ENCODE assay signal across 1 cellular context in the genomic region with DNA sequence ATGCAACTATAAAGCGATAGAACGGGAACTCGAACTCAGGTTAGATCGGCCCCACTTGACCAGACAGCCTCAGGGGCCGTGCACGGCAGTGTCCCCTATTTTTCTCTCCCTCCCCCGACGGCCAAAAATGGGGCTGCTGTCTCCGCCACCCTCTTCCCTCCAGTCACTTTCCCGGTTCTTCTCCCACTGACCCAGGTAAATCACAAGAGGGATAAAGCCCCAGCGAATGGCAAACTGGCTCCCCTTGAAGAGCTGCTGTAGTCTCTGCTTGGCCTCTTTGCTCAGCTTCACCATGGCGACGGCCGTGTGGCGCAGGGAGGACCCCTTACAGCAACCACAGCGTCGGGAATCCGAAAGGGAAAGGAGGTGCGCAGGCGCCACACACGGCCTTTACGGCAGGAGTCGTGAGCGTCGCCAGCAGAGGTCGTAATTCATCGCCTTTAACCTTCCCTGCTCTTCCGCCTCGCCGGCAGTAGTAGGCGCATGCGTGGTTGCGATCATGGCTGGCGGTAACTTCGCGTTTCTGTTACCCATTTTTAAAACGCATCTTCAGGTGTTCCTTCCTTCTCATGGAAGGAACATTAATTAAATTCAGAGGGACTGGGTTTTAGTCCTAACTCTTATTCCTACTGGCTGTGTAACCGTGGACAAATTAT.
TF ChIP-seq lines count a peak whose summit lies in the region.

Gene TOMM7 (minus strand): TSS at position 364 of the 656 bp plus-strand sequence. CDS start 70 bp downstream, at position 294.

TF ChIP-seq in GM12878, 131 proteins besides CTCF, POLR2A, EP300 and RAD21 (continued from another document and continues in another):
- TF ChIP-seq PKNOX1 (IDR thresholded peaks at IDR 0.05) (no peak), POLR2AphosphoS2 (IDR thresholded peaks at IDR 0.05; ENCODE audit: low read depth, low read length) (peak; percentile 48; the same call in 1 of the 2 replicates), BHLHE40 (IDR thresholded peaks at IDR 0.05; ENCODE audit: borderline replicate concordance in 1 of 2, low read depth in 2 of 2, low read length in 1 of 2) (peak in 1 of 2 experiments; percentile 14; a peak in 1 of 4 replicates), NRF1 (conservative IDR thresholded peaks at IDR 0.05; ENCODE audit: low read depth, low read length) (peak; percentile 78), TCF7 (IDR thresholded peaks at IDR 0.05; ENCODE audit: borderline replicate concordance) (no peak), SRF (IDR thresholded peaks at IDR 0.05; ENCODE audit: low read depth in 2 of 2, low read length in 2 of 2) (peak in 1 of 2 experiments; percentile 65; a peak in 1 of 4 replicates), GABPA (IDR thresholded peaks at IDR 0.05; ENCODE audit: low read depth) (no peak), PML (IDR thresholded peaks at IDR 0.05; ENCODE audit: low read length) (peak; percentile 77; the same call in 1 of the 2 replicates), SUPT20H (IDR thresholded peaks at IDR 0.05; ENCODE audit: borderline replicate concordance, control insufficient read depth, low read depth, low read length) (no peak), FOXM1 (IDR thresholded peaks at IDR 0.05; ENCODE audit: low read depth, low read length) (no peak), HSF1 (IDR thresholded peaks at IDR 0.05; ENCODE audit: low read depth, low read length) (0 out of 2 replicates have a peak, but pooled peaks have one; percentile 60), SP1 (IDR thresholded peaks at IDR 0.05; ENCODE audit: low read depth, low read length) (no peak), ZBTB11 (CRISPR knock-in tag; IDR thresholded peaks at IDR 0.05) (no peak), NFXL1 (IDR thresholded peaks at IDR 0.05; ENCODE audit: borderline replicate concordance) (no peak), IKZF2 (IDR thresholded peaks at IDR 0.05) (peak; percentile 16 to 62; a peak in 1 of 4 replicates), SREBF1 (IDR thresholded peaks at IDR 0.05; ENCODE audit: low read length) (no peak), USF2 (IDR thresholded peaks at IDR 0.05; ENCODE audit: borderline replicate concordance, low read depth, low read length) (no peak), YY1 (IDR thresholded peaks at IDR 0.05; ENCODE audit: low read depth, low read length) (peak; percentile 76; the same call in 1 of the 2 replicates), HCFC1 (IDR thresholded peaks at IDR 0.05; ENCODE audit: low read length) (peak; percentile 60; the same call in 1 of the 2 replicates), POLR2AphosphoS5 (IDR thresholded peaks at IDR 0.05; ENCODE audit: low read length) (peak; percentile 90), RELB (IDR thresholded peaks at IDR 0.05; ENCODE audit: low read depth) (peak; percentile 37; the same call in 1 of the 2 replicates), FOS (IDR thresholded peaks at IDR 0.05; ENCODE audit: borderline replicate concordance, extremely low read depth, insufficient read length) (no peak), E2F4 (IDR thresholded peaks at IDR 0.05; ENCODE audit: low read depth, low read length) (peak; percentile 62)
- TF ChIP-seq, protein P1, sequence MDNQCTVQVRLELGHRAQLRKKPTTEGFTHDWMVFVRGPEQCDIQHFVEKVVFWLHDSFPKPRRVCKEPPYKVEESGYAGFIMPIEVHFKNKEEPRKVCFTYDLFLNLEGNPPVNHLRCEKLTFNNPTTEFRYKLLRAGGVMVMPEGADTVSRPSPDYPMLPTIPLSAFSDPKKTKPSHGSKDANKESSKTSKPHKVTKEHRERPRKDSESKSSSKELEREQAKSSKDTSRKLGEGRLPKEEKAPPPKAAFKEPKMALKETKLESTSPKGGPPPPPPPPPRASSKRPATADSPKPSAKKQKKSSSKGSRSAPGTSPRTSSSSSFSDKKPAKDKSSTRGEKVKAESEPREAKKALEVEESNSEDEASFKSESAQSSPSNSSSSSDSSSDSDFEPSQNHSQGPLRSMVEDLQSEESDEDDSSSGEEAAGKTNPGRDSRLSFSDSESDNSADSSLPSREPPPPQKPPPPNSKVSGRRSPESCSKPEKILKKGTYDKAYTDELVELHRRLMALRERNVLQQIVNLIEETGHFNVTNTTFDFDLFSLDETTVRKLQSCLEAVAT (IDR thresholded peaks at IDR 0.05), result peak; percentile 66; the same call in 1 of the 2 replicates
- TF ChIP-seq, protein P2, sequence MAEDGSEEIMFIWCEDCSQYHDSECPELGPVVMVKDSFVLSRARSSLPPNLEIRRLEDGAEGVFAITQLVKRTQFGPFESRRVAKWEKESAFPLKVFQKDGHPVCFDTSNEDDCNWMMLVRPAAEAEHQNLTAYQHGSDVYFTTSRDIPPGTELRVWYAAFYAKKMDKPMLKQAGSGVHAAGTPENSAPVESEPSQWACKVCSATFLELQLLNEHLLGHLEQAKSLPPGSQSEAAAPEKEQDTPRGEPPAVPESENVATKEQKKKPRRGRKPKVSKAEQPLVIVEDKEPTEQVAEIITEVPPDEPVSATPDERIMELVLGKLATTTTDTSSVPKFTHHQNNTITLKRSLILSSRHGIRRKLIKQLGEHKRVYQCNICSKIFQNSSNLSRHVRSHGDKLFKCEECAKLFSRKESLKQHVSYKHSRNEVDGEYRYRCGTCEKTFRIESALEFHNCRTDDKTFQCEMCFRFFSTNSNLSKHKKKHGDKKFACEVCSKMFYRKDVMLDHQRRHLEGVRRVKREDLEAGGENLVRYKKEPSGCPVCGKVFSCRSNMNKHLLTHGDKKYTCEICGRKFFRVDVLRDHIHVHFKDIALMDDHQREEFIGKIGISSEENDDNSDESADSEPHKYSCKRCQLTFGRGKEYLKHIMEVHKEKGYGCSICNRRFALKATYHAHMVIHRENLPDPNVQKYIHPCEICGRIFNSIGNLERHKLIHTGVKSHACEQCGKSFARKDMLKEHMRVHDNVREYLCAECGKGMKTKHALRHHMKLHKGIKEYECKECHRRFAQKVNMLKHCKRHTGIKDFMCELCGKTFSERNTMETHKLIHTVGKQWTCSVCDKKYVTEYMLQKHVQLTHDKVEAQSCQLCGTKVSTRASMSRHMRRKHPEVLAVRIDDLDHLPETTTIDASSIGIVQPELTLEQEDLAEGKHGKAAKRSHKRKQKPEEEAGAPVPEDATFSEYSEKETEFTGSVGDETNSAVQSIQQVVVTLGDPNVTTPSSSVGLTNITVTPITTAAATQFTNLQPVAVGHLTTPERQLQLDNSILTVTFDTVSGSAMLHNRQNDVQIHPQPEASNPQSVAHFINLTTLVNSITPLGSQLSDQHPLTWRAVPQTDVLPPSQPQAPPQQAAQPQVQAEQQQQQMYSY (CRISPR knock-in tag; IDR thresholded peaks at IDR 0.05), result no peak
- TF ChIP-seq, protein P3, sequence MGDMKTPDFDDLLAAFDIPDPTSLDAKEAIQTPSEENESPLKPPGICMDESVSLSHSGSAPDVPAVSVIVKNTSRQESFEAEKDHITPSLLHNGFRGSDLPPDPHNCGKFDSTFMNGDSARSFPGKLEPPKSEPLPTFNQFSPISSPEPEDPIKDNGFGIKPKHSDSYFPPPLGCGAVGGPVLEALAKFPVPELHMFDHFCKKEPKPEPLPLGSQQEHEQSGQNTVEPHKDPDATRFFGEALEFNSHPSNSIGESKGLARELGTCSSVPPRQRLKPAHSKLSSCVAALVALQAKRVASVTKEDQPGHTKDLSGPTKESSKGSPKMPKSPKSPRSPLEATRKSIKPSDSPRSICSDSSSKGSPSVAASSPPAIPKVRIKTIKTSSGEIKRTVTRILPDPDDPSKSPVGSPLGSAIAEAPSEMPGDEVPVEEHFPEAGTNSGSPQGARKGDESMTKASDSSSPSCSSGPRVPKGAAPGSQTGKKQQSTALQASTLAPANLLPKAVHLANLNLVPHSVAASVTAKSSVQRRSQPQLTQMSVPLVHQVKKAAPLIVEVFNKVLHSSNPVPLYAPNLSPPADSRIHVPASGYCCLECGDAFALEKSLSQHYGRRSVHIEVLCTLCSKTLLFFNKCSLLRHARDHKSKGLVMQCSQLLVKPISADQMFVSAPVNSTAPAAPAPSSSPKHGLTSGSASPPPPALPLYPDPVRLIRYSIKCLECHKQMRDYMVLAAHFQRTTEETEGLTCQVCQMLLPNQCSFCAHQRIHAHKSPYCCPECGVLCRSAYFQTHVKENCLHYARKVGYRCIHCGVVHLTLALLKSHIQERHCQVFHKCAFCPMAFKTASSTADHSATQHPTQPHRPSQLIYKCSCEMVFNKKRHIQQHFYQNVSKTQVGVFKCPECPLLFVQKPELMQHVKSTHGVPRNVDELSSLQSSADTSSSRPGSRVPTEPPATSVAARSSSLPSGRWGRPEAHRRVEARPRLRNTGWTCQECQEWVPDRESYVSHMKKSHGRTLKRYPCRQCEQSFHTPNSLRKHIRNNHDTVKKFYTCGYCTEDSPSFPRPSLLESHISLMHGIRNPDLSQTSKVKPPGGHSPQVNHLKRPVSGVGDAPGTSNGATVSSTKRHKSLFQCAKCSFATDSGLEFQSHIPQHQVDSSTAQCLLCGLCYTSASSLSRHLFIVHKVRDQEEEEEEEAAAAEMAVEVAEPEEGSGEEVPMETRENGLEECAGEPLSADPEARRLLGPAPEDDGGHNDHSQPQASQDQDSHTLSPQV (IDR thresholded peaks at IDR 0.05), result no peak
